Comparison of ENCODE assay signal across 20 cellular contexts in the genomic region with DNA sequence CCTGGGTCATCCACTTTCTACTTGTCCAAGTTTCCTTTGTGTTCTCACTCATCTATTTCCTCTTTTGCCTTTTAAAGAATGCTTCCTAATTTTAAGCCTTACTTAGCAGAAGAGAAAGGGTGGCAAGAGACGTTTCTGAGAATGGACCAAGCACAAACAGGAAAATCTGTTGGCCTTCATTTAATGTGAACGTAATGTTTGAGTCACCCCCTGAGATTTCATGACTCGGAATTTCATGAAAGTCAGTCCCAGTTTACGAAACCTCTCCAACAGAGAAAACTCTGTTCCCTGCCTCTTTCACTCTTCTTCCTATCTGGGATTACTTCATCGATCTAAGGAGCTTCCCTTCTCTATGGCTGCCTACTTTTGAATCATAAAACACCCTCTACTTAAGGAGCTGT. TPM values are rescaled to one million over a fixed set of nuclear protein-coding genes. Genes with fewer than 3 reads are reported as not detected.
A peak's percentile ranks its signal among the peaks of the same experiment; 100 is the strongest.
DNase-seq lines count a peak whose midpoint lies in the region; ATAC-seq and TF ChIP-seq lines count a peak whose summit lies in the region.
"Had no signal": no experiment of that assay in that cellular context is flagged by ENCODE, and none has a peak within 500 bp of the region (broad histone marks: within the 10 kb centered on the region; RNA-seq: fewer than 3 reads in every experiment).

Gene CD300E (minus strand): TSS at position 46 of the 401 bp plus-strand sequence. CDS start 117 bp downstream, outside the sequence.

- H3K9me3 ChIP-seq in mammary epithelial cell (replicated peaks; ENCODE audit: insufficient read depth, low read length), result no peaks in the 10 kb centered on the region
- H3K9me3 ChIP-seq in muscle layer of duodenum (ENCODE audit: control insufficient read depth in 1 of 2, low read length in 2 of 2), result no peaks in the 10 kb centered on the region
- H3K9me3 ChIP-seq: SJSA1 had no signal

- WGBS in mammary epithelial cell (ENCODE audit: low coverage, missing lambda C conversion rate), result 76% methylated on average over 3 of the region's 5 CpGs

- no peak within 1 kb of the TSS for H2AFZ ChIP-seq in mammary epithelial cell (ENCODE audit: low read depth, low read length)

- no peak for TF ChIP-seq CTCF in mammary epithelial cell (conservative IDR thresholded peaks at IDR 0.05 in 1 of 2, IDR thresholded peaks at IDR 0.05 in 1 of 2; ENCODE audit: extremely low read depth in 1 of 2, insufficient read depth in 1 of 2, low read depth in 1 of 2, low read length in 2 of 2)

- no TSS peak for BruUV-seq in mammary epithelial cell (replicated peaks; lab: Mats Ljungman, UMichigan)

- H3K9ac ChIP-seq in mammary epithelial cell (ENCODE audit: insufficient read depth, low read length), result no peak within 1 kb of the TSS

- DNase-seq in SIG-M5 treated with dmso at 0.1 percent for 504 hours (lab: John Stamatoyannopoulos, UW; ENCODE audit: unreplicated experiment), result peak; percentile 24
- DNase-seq in SIG-M5 (lab: John Stamatoyannopoulos, UW), result no peak
- peak; percentile 43 to 66 for DNase-seq in NOMO-1 (lab: John Stamatoyannopoulos, UW; ENCODE audit: unreplicated experiment in 2 of 2)
- DNase-seq in mammary epithelial cell, result peak; percentile 28
- no peak for DNase-seq in NCI-H187 treated with DMSO at 0.1 percent for 48 hours (lab: John Stamatoyannopoulos, UW)
- DNase-seq: 8988T, Caco-2, DMS53, GOT3, NCI-H1092 treated with DMSO at 0.1 percent for 48 hours, NCI-H187, NCI-H2171, NCI-H446 treated with DMSO at 0.1 percent for 48 hours, NCI-H748 treated with DMSO at 0.1 percent for 48 hours had no signal

- intact Hi-C loops in mammary epithelial cell (cut with micrococcal nuclease), result no loop called here

- dilution Hi-C loops in mammary epithelial cell (cut with HindIII; ENCODE audit: low sequenced_read_pairs), result no loop called here

- in situ Hi-C loops in mammary epithelial cell (cut with MboI; ENCODE audit: low sequenced_read_pairs in 2 of 2), result no loop called here

- H3K79me2 ChIP-seq in mammary epithelial cell (ENCODE audit: insufficient read depth, low read length), result no peaks in the 10 kb centered on the region

- H3K36me3 ChIP-seq in mammary epithelial cell (ENCODE audit: insufficient read depth, low read length) (no peaks in the 10 kb centered on the region), muscle layer of duodenum (ENCODE audit: control insufficient read depth in 1 of 2, insufficient read depth in 2 of 2, low read length in 2 of 2) (no peaks in the 10 kb centered on the region)
- H3K36me3 ChIP-seq: SJSA1 had no signal

- ATAC-seq in GM18868 (IDR thresholded peaks at IDR 0.05; ENCODE audit: unreplicated experiment), result no peak
- no peak for ATAC-seq in GM19328 (IDR thresholded peaks at IDR 0.05; ENCODE audit: unreplicated experiment)

- H3K4me2 ChIP-seq in mammary epithelial cell (ENCODE audit: insufficient read depth, low read depth, low read length), result no peak within 1 kb of the TSS

- H3K4me1 ChIP-seq in mammary epithelial cell (ENCODE audit: insufficient read depth, low read length) (no peaks in the 10 kb centered on the region), muscle layer of duodenum (ENCODE audit: control insufficient read depth in 1 of 2, insufficient read depth in 2 of 2, low read length in 2 of 2) (no peaks in the 10 kb centered on the region)
- H3K4me1 ChIP-seq: Caco-2, SJSA1 had no signal

- H3K4me3 ChIP-seq in mammary epithelial cell (replicated peaks in 1 of 3; ENCODE audit: insufficient read depth in 1 of 3, low read depth in 2 of 3, low read length in 3 of 3) (no peak within 1 kb of the TSS), muscle layer of duodenum (ENCODE audit: low read depth in 1 of 2, low read length in 2 of 2) (peak within 1 kb of the TSS in 1 of 2 donors; percentile 22)
- H3K4me3 ChIP-seq: SJSA1 had no signal

- H3K27ac ChIP-seq in mammary epithelial cell (ENCODE audit: insufficient read depth, low read depth, low read length) (no peak within 1 kb of the TSS), muscle layer of duodenum (ENCODE audit: low read length) (peak within 1 kb of the TSS; percentile 10)
- H3K27ac ChIP-seq: C4-2B, HL-60, SJSA1 had no signal

- no peaks in the 10 kb centered on the region for H4K20me1 ChIP-seq in mammary epithelial cell (ENCODE audit: insufficient read depth, low read length)

- H3K27me3 ChIP-seq in mammary epithelial cell (ENCODE audit: insufficient read depth, low read length), result no peaks in the 10 kb centered on the region
- no peaks in the 10 kb centered on the region for H3K27me3 ChIP-seq in muscle layer of duodenum (ENCODE audit: low read depth, low read length)

- CTCF ChIA-PET in mammary epithelial cell (lab: Charles Lee; ENCODE audit: low non-redundant PET), result no interaction called here

RNA-seq across cellular contexts. Expression of gene CD300E, which starts in this region (rescaled TPM):
- total RNA-seq in mammary epithelial cell, result not detected
- polyA plus RNA-seq in mammary epithelial cell, result not detected
- not detected for polyA minus RNA-seq in mammary epithelial cell
- total RNA-seq: Caco-2, SJSA1 had no signal

Comparison
In these comparisons a context has a peak if more than half of its experiments do, and no peak if none do; other contexts are left out.
1. DNase-seq: peak in SIG-M5 treated with dmso at 0.1 percent for 504 hours (single experiment) and NOMO-1 (2 of 2); none in SIG-M5 (single experiment) and NCI-H187 treated with DMSO at 0.1 percent for 48 hours (single experiment).
2. Peak in DNase-seq in mammary epithelial cell; RNA of the gene not detected or under 1 TPM.